21 cellular contexts compared by ENCODE assay signal in the genomic region with DNA sequence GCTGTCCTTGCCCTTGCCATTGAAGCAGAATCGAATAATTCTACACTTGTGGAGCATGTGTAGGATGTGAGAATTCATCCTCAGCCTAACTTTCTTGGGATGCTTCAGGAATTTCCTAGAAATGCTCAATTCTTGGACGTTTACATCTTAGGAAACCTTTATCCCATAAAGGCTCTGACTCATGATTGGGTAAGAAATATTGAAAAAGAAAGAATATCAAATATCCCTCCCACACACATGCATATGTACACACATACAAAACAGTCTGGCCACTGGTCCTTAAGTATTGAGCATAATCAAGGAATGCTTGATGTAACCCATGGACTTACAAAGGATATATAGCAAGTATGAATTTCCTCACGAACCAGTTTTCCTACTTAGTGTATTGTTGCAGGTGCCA.
DNase-seq lines count a peak whose midpoint lies in the region; ATAC-seq and TF ChIP-seq lines count a peak whose summit lies in the region.
"Had no signal": no experiment of that assay in that cellular context is flagged by ENCODE, and none has a peak within 500 bp of the region (broad histone marks: within the 10 kb centered on the region; RNA-seq: fewer than 3 reads in every experiment).

No MANE protein-coding gene starts in this region.

- peak overlapping the region in 1 of 10 donors; percentile 3 for H3K4me3 ChIP-seq in heart right ventricle
- H3K4me3 ChIP-seq in tibial artery, result no peak overlapping the region
- H3K4me3 ChIP-seq: gastrocnemius medialis had no signal

- H3K27ac ChIP-seq in heart right ventricle, result peak overlapping the region in 6 of 10 donors; percentile 5 to 97 (median 14)
- peak overlapping the region; percentile 30 to 63 for H3K27ac ChIP-seq in tibial artery
- H3K27ac ChIP-seq: gastrocnemius medialis, HL-60 had no signal

- H3K4me1 ChIP-seq in heart right ventricle (peaks cover 17 to 100% (median 81%) of the 10 kb centered on the region in 9 donors), tibial artery (peaks cover 3 to 77% (median 51%) of the 10 kb centered on the region in 4 donors)

- intact Hi-C loops in heart right ventricle (cut with DNase I) (loop anchor here in 1 of 10 donors (5.0 kb wide), 1 partner anchor 42 kb away; no protein-coding TSS in a partner anchor), Right ventricle myocardium inferior (cut with DNase I) (no loop called here), tibial artery (cut with DNase I; ENCODE audit: low total_unique reads) (no loop called here)

- WGBS in heart right ventricle, 2 donors, result 32 to 44% methylated on average over 3 of the region's 3 CpGs

- H3K9me3 ChIP-seq in heart right ventricle (no peaks in the 10 kb centered on the region), tibial artery (no peaks in the 10 kb centered on the region)
- H3K9me3 ChIP-seq: gastrocnemius medialis had no signal

- peaks cover 0 to 41% (median 8%) of the 10 kb centered on the region in 9 donors for H3K36me3 ChIP-seq in heart right ventricle
- no peaks in the 10 kb centered on the region for H3K36me3 ChIP-seq in tibial artery
- H3K36me3 ChIP-seq: gastrocnemius medialis had no signal

- H3K27me3 ChIP-seq in heart right ventricle, result peaks cover 0 to 4% (median 0%) of the 10 kb centered on the region in 7 donors
- no peaks in the 10 kb centered on the region for H3K27me3 ChIP-seq in tibial artery

- ATAC-seq in heart right ventricle, result no peak
- ATAC-seq in Right ventricle myocardium inferior, result no peak
- ATAC-seq in GM18502 (IDR thresholded peaks at IDR 0.05; ENCODE audit: poor library complexity, unreplicated experiment), result no peak
- ATAC-seq: activated T-cell treated with anti-CD3 and anti-CD28 coated beads, Interleukin-2, amount 50 U/mL, for 72 hours; gastrocnemius medialis; left colon had no signal

- TF ChIP-seq CTCF in heart right ventricle (IDR thresholded peaks at IDR 0.05) (no peak), tibial artery (IDR thresholded peaks at IDR 0.05) (no peak)

- no peak for DNase-seq in heart right ventricle
- DNase-seq in Right ventricle myocardium inferior (ENCODE audit: missing footprints), result no peak
- DNase-seq in amniotic stem cell (lab: John Stamatoyannopoulos, UW), result peak; percentile 39
- peak; percentile 95 for DNase-seq in fibroblast of peridontal ligament (ENCODE audit: extremely low read depth)
- DNase-seq in tibial artery, result no peak
- DNase-seq in dermis blood vessel endothelial cell, result no peak
- DNase-seq in activated CD4-positive, alpha-beta T cell treated with anti-CD3 and anti-CD28 coated beads for 1 hour, result no peak
- DNase-seq: ACHN; activated CD4-positive, CD25-positive, alpha-beta regulatory T cell; activated naive CD8-positive, alpha-beta T cell treated with anti-CD3 and anti-CD28 coated beads for 36 hours; activated T-cell treated with anti-CD3 and anti-CD28 coated beads, Interleukin-2, amount 50 U/mL, for 72 hours; CD4-positive, alpha-beta memory T cell; DMS79; gastrocnemius medialis; left colon; midbrain; NCI-H526 treated with DMSO at 0.1 percent for 48 hours; nephron progenitor cell; OCI-M1 had no signal

Comparison
In these comparisons a context has a peak if more than half of its experiments do, and no peak if none do; other contexts are left out.
1. DNase-seq: peak in amniotic stem cell (single experiment) and fibroblast of peridontal ligament (single experiment); none in heart right ventricle (0 of 2), Right ventricle myocardium inferior (single experiment), tibial artery (0 of 2), dermis blood vessel endothelial cell (single experiment) and activated CD4-positive, alpha-beta T cell treated with anti-CD3 and anti-CD28 coated beads for 1 hour (single experiment).